ENCODE assay signal across 1 cellular context in the genomic region with DNA sequence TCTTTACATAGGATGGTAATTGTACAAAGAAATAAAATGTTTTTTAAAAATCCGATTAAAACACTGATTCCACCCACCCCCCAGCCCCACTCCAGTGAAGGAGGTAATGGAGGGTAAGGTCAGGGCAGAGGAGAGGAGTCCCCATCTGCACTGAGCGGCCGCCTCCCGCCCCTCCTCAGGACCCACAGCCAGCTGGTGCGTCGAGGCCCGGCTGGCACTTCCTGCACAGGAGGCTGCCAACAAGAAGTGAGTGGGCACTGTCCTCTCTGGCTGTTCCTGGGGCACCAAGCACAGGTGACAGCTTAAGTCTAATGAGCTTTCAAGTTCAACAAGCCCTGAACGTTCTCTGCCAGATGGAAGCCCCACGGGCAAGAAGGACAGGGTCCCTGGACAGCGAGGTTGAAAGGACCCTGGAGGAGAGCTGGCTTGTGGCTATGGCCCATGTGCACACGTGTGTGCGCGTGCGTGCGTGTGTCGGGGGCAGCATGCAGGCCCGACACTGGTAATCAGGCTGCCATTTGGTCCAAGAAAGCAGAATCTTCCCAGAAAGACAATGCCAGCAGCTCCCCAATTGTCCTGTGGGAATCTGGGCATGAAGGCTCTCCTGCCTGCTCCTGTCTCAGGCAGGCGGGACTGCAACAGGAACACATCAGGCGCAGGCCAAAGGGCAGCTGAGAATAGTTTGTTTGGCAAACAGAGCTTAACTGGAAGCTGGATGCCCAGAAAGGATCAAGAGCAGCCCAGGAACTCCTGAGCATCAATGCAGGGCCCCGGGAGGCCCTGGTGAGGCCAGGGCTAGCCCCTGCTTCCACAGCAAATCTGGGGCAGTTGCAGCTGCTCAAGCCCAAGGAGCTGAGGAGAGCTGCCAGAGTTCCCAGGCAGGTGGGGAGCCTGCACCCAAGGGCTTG.
TF ChIP-seq lines count a peak whose summit lies in the region.

No MANE protein-coding gene starts in this region.

TF ChIP-seq in liver, 16 proteins besides CTCF, POLR2A, EP300 and RAD21:
- peak; percentile 64 to 66 for TF ChIP-seq HNF4A (conservative IDR thresholded peaks at IDR 0.05)
- peak; percentile 21 to 32 for TF ChIP-seq RXRA (IDR thresholded peaks at IDR 0.05)
- TF ChIP-seq NR2F2 (IDR thresholded peaks at IDR 0.05) = peak; percentile 52
- no peak for TF ChIP-seq JUND (IDR thresholded peaks at IDR 0.05)
- peak; percentile 48 for TF ChIP-seq SP1 (IDR thresholded peaks at IDR 0.05)
